ENCODE assay signal across 1 cellular context in genomic region chr18:7666195-7666776, GRCh38.
TF ChIP-seq lines count a peak whose summit lies in the region.

No MANE protein-coding gene starts in this region.

TF ChIP-seq in GM23338, 12 proteins besides CTCF, POLR2A, EP300 and RAD21 (continued from another document):
- TF ChIP-seq, protein P1, sequence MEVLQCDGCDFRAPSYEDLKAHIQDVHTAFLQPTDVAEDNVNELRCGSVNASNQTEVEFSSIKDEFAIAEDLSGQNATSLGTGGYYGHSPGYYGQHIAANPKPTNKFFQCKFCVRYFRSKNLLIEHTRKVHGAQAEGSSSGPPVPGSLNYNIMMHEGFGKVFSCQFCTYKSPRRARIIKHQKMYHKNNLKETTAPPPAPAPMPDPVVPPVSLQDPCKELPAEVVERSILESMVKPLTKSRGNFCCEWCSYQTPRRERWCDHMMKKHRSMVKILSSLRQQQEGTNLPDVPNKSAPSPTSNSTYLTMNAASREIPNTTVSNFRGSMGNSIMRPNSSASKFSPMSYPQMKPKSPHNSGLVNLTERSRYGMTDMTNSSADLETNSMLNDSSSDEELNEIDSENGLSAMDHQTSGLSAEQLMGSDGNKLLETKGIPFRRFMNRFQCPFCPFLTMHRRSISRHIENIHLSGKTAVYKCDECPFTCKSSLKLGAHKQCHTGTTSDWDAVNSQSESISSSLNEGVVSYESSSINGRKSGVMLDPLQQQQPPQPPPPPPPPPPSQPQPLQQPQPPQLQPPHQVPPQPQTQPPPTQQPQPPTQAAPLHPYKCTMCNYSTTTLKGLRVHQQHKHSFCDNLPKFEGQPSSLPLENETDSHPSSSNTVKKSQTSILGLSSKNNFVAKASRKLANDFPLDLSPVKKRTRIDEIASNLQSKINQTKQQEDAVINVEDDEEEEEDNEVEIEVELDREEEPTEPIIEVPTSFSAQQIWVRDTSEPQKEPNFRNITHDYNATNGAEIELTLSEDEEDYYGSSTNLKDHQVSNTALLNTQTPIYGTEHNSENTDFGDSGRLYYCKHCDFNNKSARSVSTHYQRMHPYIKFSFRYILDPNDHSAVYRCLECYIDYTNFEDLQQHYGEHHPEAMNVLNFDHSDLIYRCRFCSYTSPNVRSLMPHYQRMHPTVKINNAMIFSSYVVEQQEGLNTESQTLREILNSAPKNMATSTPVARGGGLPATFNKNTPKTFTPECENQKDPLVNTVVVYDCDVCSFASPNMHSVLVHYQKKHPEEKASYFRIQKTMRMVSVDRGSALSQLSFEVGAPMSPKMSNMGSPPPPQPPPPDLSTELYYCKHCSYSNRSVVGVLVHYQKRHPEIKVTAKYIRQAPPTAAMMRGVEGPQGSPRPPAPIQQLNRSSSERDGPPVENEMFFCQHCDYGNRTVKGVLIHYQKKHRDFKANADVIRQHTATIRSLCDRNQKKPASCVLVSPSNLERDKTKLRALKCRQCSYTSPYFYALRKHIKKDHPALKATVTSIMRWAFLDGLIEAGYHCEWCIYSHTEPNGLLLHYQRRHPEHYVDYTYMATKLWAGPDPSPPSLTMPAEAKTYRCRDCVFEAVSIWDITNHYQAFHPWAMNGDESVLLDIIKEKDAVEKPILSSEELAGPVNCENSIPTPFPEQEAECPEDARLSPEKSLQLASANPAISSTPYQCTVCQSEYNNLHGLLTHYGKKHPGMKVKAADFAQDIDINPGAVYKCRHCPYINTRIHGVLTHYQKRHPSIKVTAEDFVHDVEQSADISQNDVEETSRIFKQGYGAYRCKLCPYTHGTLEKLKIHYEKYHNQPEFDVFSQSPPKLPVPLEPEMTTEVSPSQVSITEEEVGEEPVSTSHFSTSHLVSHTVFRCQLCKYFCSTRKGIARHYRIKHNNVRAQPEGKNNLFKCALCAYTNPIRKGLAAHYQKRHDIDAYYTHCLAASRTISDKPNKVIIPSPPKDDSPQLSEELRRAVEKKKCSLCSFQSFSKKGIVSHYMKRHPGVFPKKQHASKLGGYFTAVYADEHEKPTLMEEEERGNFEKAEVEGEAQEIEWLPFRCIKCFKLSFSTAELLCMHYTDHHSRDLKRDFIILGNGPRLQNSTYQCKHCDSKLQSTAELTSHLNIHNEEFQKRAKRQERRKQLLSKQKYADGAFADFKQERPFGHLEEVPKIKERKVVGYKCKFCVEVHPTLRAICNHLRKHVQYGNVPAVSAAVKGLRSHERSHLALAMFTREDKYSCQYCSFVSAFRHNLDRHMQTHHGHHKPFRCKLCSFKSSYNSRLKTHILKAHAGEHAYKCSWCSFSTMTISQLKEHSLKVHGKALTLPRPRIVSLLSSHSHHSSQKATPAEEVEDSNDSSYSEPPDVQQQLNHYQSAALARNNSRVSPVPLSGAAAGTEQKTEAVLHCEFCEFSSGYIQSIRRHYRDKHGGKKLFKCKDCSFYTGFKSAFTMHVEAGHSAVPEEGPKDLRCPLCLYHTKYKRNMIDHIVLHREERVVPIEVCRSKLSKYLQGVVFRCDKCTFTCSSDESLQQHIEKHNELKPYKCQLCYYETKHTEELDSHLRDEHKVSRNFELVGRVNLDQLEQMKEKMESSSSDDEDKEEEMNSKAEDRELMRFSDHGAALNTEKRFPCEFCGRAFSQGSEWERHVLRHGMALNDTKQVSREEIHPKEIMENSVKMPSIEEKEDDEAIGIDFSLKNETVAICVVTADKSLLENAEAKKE (CRISPR knock-in tag; IDR thresholded peaks at IDR 0.05), result no peak
- TF ChIP-seq NANOG (IDR thresholded peaks at IDR 0.05; ENCODE audit: borderline replicate concordance) (no peak), STAT1 (IDR thresholded peaks at IDR 0.05; ENCODE audit: unreplicated experiment) (no peak), ZNF114 (CRISPR knock-in tag; IDR thresholded peaks at IDR 0.05) (no peak)
